Comparison of ENCODE assay signal across 14 cellular contexts in the genomic region with DNA sequence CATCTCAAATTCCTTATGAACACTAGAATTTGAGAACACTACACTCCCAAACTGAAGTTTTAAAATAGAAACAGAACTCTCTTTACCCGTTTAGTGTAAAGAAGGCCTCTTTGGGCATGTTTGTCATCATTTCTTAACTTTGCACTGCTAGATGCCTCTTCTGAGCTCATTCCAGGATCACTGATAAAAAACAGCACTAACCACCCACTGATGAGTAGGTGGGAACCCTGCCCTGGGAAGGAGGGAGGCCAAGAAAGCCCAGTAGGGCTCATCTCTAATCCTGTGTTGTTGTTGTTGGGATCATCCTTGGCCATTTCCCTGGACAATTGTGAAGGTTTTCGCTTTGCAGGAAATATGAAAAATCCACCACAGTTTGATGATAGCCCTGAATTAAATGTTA.
DNase-seq lines count a peak whose midpoint lies in the region; ATAC-seq, FAIRE-seq and TF ChIP-seq lines count a peak whose summit lies in the region.
"Had no signal": no experiment of that assay in that cellular context is flagged by ENCODE, and none has a peak within 500 bp of the region (broad histone marks: within the 10 kb centered on the region; RNA-seq: fewer than 3 reads in every experiment).

No MANE protein-coding gene starts in this region.

- H3K27ac ChIP-seq in OCI-LY7 (ENCODE audit: low read depth, low read length, poor library complexity, severe bottlenecking), result no peak overlapping the region

- H3K79me2 ChIP-seq in OCI-LY7 (ENCODE audit: insufficient read depth, low read depth, low read length), result no peaks in the 10 kb centered on the region

- no peaks in the 10 kb centered on the region for H3K27me3 ChIP-seq in MG63
- H3K27me3 ChIP-seq: ovary had no signal

- peaks cover 49% of the 10 kb centered on the region for H3K4me1 Mint-ChIP-seq in MCF 10A (ENCODE audit: insufficient read depth, unreplicated experiment)

- intact Hi-C loops in MCF 10A (cut with micrococcal nuclease) (loop anchor here (10.0 kb wide), 1 partner anchor 207 kb away; no protein-coding TSS in a partner anchor), OCI-LY7 (cut with micrococcal nuclease; ENCODE audit: unreplicated experiment) (no loop called here)

- no peaks in the 10 kb centered on the region for H3K36me3 ChIP-seq in MG63
- H3K36me3 ChIP-seq in OCI-LY7 (ENCODE audit: insufficient read depth, low read length), result no peaks in the 10 kb centered on the region
- H3K36me3 ChIP-seq: ovary had no signal

- CTCF ChIA-PET in MCF 10A (lab: Yijun Ruan, JAX), result no interaction called here
- CTCF ChIA-PET in OCI-LY7 (lab: Charles Lee; ENCODE audit: unreplicated experiment), result no interaction called here

- peaks cover 7% of the 10 kb centered on the region for H3K36me3 Mint-ChIP-seq in MCF 10A (ENCODE audit: insufficient read depth, unreplicated experiment)

- no peak overlapping the region for H3K4me3 ChIP-seq in MG63
- H3K4me3 ChIP-seq in OCI-LY7 (ENCODE audit: low read depth, low read length, poor library complexity, severe bottlenecking), result no peak overlapping the region
- H3K4me3 ChIP-seq: lung, ovary had no signal

- no peak for ATAC-seq in GM21737 (IDR thresholded peaks at IDR 0.05; ENCODE audit: unreplicated experiment)
- ATAC-seq in HG03520 (IDR thresholded peaks at IDR 0.05; ENCODE audit: unreplicated experiment), result no peak

- H3K27me3 Mint-ChIP-seq in MCF 10A (ENCODE audit: insufficient read depth, unreplicated experiment), result no peaks in the 10 kb centered on the region

- no peaks in the 10 kb centered on the region for H3K9me3 Mint-ChIP-seq in MCF 10A (ENCODE audit: unreplicated experiment)

- no peaks in the 10 kb centered on the region for H4K20me1 ChIP-seq in OCI-LY7 (ENCODE audit: insufficient read depth, low read length)

- peak; percentile 90 for DNase-seq in MG63
- no peak for DNase-seq in MCF 10A (ENCODE audit: unreplicated experiment)
- DNase-seq in kidney tubule cell (ENCODE audit: low spot score), result peak; percentile 18
- no peak for DNase-seq in activated CD4-positive, CD25-positive, alpha-beta regulatory T cell treated with anti-CD3 and anti-CD28 coated beads, Interleukin-2, amount 50 U/mL, for 72 hours
- DNase-seq in OCI-LY7 (ENCODE audit: low spot score), result no peak
- DNase-seq: hippocampal formation; NCI-H1105; ovary; SHP77 treated with DMSO at 0.1 percent for 48 hours; stimulated activated CD8-positive, alpha-beta memory T cell treated with anti-CD3 and anti-CD28 coated beads, Interleukin-4, amount 100 ng/mL, for 48 hours had no signal

- no peak overlapping the region for H2AFZ ChIP-seq in OCI-LY7 (ENCODE audit: low read length)

- POLR2A ChIA-PET in MCF 10A (lab: Yijun Ruan, JAX) (interaction anchor here (1.4 to 5.3 kb wide), 2 partner anchors 14 to 154 kb away, joined by 3 to 27 read pairs; no protein-coding TSS in a partner anchor), OCI-LY7 (lab: Charles Lee) (interaction anchor here (0.6 kb wide), 1 partner anchor 14 kb away, joined by 3 read pairs; no protein-coding TSS in a partner anchor)

- no peaks in the 10 kb centered on the region for H3K9me2 ChIP-seq in OCI-LY7 (ENCODE audit: insufficient read depth, low read length)

- H3K4me3 Mint-ChIP-seq in MCF 10A (ENCODE audit: unreplicated experiment), result no peak overlapping the region

- TF ChIP-seq CTCF in MCF 10A (IDR thresholded peaks at IDR 0.05; ENCODE audit: unreplicated experiment) (no peak), OCI-LY7 (conservative IDR thresholded peaks at IDR 0.05; ENCODE audit: low read length) (no peak)

- peaks cover 4% of the 10 kb centered on the region; the same call in 1 of the 2 replicates for H3K9me3 ChIP-seq in MG63
- H3K9me3 ChIP-seq in OCI-LY7 (ENCODE audit: low read length), result no peaks in the 10 kb centered on the region
- H3K9me3 ChIP-seq: ovary had no signal

- peak overlapping the region; percentile 63 for H3K27ac Mint-ChIP-seq in MCF 10A (ENCODE audit: low read depth, unreplicated experiment)

- peak; percentile 68 for FAIRE-seq in A204.1 (lab: Jason Lieb, UNC)

- no TSS peak for BruUV-seq in MCF 10A (replicated peaks; lab: Mats Ljungman, UMichigan)
- no TSS peak for BruUV-seq in OCI-LY7 (replicated peaks; lab: Mats Ljungman, UMichigan)

- no peak overlapping the region for H3K4me2 ChIP-seq in OCI-LY7 (ENCODE audit: low read length)

- H3K4me1 ChIP-seq in OCI-LY7 (ENCODE audit: insufficient read depth, low read length, poor library complexity, severe bottlenecking), result no peaks in the 10 kb centered on the region

Comparison
In these comparisons a context has a peak if more than half of its experiments do, and no peak if none do; other contexts are left out.
1. DNase-seq: peak in MG63 (single experiment) and kidney tubule cell (single experiment); none in MCF 10A (single experiment), activated CD4-positive, CD25-positive, alpha-beta regulatory T cell treated with anti-CD3 and anti-CD28 coated beads, Interleukin-2, amount 50 U/mL, for 72 hours (single experiment) and OCI-LY7 (single experiment).